In genomic region chr12:122526683-122527477, GRCh38 we compare ENCODE assay signal across 1 cellular context.
TF ChIP-seq lines count a peak whose summit lies in the region.

TSS of gene KNTC1 (plus strand) at chr12:122527249. CDS start at chr12:122530064, 2,815 bp downstream.
TSS of gene RSRC2 (minus strand) at chr12:122526936. CDS start at chr12:122526853, 83 bp downstream.

TF ChIP-seq in HepG2, 621 proteins besides CTCF, POLR2A, EP300 and RAD21 (continued from another document and continues in another):
- TF ChIP-seq KIAA2018 (CRISPR knock-in tag; IDR thresholded peaks at IDR 0.05; ENCODE audit: borderline replicate concordance) (no peak), FOXM1 (CRISPR knock-in tag; IDR thresholded peaks at IDR 0.05) (no peak), ERF (CRISPR knock-in tag; IDR thresholded peaks at IDR 0.05) (peak; percentile 66; the same call in 1 of the 2 replicates), ZNF34 (CRISPR knock-in tag; IDR thresholded peaks at IDR 0.05; ENCODE audit: borderline replicate concordance) (no peak), FOXP4 (CRISPR knock-in tag; IDR thresholded peaks at IDR 0.05) (no peak), ZNF317 (CRISPR knock-in tag; IDR thresholded peaks at IDR 0.05) (no peak; the same call in 1 of the 2 replicates), SPEN (CRISPR knock-in tag; IDR thresholded peaks at IDR 0.05; ENCODE audit: low read depth) (peak; percentile 65; the same call in 1 of the 2 replicates), ZFAT (CRISPR knock-in tag; conservative IDR thresholded peaks at IDR 0.05) (no peak), CCAR2 (optimal IDR thresholded peaks at IDR 0.05; ENCODE audit: low read depth, low read length) (no peak), FOXJ3 (CRISPR knock-in tag; IDR thresholded peaks at IDR 0.05; ENCODE audit: borderline replicate concordance) (peak; percentile 60; the same call in 1 of the 2 replicates), BRCA1 (CRISPR knock-in tag; IDR thresholded peaks at IDR 0.05) (peak; percentile 71; the same call in 1 of the 2 replicates), ZNF230 (CRISPR knock-in tag; IDR thresholded peaks at IDR 0.05) (no peak), ZNF124 (CRISPR knock-in tag; IDR thresholded peaks at IDR 0.05) (0 out of 2 replicates have a peak, but pooled peaks have one; percentile 22), RNF219 (CRISPR knock-in tag; IDR thresholded peaks at IDR 0.05) (peak; percentile 57; the same call in 1 of the 2 replicates), ZNF776 (CRISPR knock-in tag; IDR thresholded peaks at IDR 0.05) (no peak), ZNF605 (CRISPR knock-in tag; IDR thresholded peaks at IDR 0.05) (peak; percentile 83; the same call in 1 of the 2 replicates), CREB3 (CRISPR knock-in tag; IDR thresholded peaks at IDR 0.05) (0 out of 2 replicates have a peak, but pooled peaks have one; percentile 55), ZSCAN30 (CRISPR knock-in tag; IDR thresholded peaks at IDR 0.05) (peak; percentile 74; the same call in 1 of the 2 replicates), ZNF547 (CRISPR knock-in tag; IDR thresholded peaks at IDR 0.05) (peak; percentile 94), SP2 (CRISPR knock-in tag; IDR thresholded peaks at IDR 0.05) (peak; percentile 84), HNRNPUL1 (IDR thresholded peaks at IDR 0.05; ENCODE audit: low read depth, low read length) (no peak), ASH2L (IDR thresholded peaks at IDR 0.05; ENCODE audit: insufficient read length, low read depth, low read length) (peak; percentile 95), ZGPAT (CRISPR knock-in tag; IDR thresholded peaks at IDR 0.05) (peak; percentile 65; the same call in 1 of the 2 replicates), MTF1 (CRISPR knock-in tag; IDR thresholded peaks at IDR 0.05) (0 out of 2 replicates have a peak, but pooled peaks have one; percentile 42), ZBTB40 (IDR thresholded peaks at IDR 0.05) (no peak), ZBTB40 (CRISPR knock-in tag; IDR thresholded peaks at IDR 0.05) (no peak), RBM39 (IDR thresholded peaks at IDR 0.05; ENCODE audit: low read depth, low read length, poor library complexity, severe bottlenecking) (peak; percentile 25)
